ENCODE assay signal across 1 cellular context in the genomic region with DNA sequence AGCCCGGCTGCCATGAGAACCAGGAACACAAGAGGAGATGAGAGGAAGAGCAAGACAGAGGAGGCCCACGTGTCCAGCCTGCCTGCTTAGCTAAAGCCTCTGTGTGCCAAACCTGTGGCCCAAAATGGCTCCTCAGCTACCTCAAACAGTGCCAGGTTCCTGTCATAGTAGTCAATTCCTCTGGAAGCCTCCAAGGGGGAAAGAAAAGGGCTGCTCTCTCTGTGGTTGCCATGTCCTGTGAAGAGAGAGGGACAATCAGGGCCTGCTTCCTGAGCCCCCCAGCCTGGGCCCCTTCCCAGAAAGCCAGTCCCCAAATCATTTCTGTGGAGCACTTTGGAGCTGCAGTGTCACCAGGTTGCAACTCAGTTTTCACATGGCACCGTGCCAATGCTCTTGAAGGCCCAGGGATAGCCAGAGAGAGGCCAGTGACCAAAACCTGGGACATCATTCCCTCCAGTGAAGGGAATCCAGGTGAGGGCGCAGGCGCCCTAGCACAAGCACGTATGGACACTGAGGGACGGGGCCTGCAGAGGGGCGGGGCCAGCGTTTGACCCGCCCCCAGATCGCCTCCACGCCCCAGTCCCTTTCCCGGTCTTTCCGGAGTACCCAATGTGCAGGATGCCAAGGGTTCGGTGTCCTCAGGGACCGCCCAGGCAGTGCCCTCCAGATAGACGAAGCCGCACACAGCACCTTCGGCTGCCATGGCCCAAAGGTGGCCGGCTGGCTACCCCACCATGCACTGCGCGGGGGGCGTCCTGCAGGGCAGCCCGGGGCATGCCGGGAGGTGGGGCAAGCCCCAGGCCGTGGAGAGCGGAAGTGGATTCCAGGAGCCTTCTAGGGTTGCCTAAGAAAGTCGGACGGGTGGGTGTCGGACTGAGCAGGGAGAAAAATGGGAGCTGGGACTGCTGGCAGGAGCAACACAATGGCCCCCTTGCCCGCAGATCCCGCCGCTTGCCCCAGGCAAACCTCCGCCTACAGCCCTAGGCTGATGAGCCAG.
TF ChIP-seq lines count a peak whose summit lies in the region.

No MANE protein-coding gene starts in this region.

TF ChIP-seq in K562, 482 proteins besides CTCF, POLR2A, EP300 and RAD21:
- TF ChIP-seq ATF1 (CRISPR knock-in tag; IDR thresholded peaks at IDR 0.05) (no peak), ATF1 (tag; IDR thresholded peaks at IDR 0.05) (no peak), DMBX1 (CRISPR knock-in tag; IDR thresholded peaks at IDR 0.05; ENCODE audit: borderline replicate concordance) (no peak), ZEB2 (IDR thresholded peaks at IDR 0.05) (no peak), NFIX (CRISPR knock-in tag; IDR thresholded peaks at IDR 0.05; ENCODE audit: low read depth) (peak; percentile 11; the same call in 1 of the 2 replicates), POLR3G (IDR thresholded peaks at IDR 0.05; ENCODE audit: extremely low read depth, insufficient read length, insufficient replicate concordance) (no peak), POLR2G (IDR thresholded peaks at IDR 0.05; ENCODE audit: low read depth, low read length) (peak; percentile 61; the same call in 1 of the 2 replicates), ELF2 (CRISPR knock-in tag; IDR thresholded peaks at IDR 0.05) (no peak), POLR2B (IDR thresholded peaks at IDR 0.05; ENCODE audit: low read depth, partially characterized antibody) (peak; percentile 22), NFIC (IDR thresholded peaks at IDR 0.05) (peak; percentile 93), MTA2 (IDR thresholded peaks at IDR 0.05; ENCODE audit: low read depth) (no peak), PHTF2 (CRISPR knock-in tag; IDR thresholded peaks at IDR 0.05) (no peak), RBFOX2 (IDR thresholded peaks at IDR 0.05; ENCODE audit: low read depth, low read length) (peak; percentile 56), ZNF707 (CRISPR knock-in tag; conservative IDR thresholded peaks at IDR 0.05) (no peak)
- TF ChIP-seq, protein P1, sequence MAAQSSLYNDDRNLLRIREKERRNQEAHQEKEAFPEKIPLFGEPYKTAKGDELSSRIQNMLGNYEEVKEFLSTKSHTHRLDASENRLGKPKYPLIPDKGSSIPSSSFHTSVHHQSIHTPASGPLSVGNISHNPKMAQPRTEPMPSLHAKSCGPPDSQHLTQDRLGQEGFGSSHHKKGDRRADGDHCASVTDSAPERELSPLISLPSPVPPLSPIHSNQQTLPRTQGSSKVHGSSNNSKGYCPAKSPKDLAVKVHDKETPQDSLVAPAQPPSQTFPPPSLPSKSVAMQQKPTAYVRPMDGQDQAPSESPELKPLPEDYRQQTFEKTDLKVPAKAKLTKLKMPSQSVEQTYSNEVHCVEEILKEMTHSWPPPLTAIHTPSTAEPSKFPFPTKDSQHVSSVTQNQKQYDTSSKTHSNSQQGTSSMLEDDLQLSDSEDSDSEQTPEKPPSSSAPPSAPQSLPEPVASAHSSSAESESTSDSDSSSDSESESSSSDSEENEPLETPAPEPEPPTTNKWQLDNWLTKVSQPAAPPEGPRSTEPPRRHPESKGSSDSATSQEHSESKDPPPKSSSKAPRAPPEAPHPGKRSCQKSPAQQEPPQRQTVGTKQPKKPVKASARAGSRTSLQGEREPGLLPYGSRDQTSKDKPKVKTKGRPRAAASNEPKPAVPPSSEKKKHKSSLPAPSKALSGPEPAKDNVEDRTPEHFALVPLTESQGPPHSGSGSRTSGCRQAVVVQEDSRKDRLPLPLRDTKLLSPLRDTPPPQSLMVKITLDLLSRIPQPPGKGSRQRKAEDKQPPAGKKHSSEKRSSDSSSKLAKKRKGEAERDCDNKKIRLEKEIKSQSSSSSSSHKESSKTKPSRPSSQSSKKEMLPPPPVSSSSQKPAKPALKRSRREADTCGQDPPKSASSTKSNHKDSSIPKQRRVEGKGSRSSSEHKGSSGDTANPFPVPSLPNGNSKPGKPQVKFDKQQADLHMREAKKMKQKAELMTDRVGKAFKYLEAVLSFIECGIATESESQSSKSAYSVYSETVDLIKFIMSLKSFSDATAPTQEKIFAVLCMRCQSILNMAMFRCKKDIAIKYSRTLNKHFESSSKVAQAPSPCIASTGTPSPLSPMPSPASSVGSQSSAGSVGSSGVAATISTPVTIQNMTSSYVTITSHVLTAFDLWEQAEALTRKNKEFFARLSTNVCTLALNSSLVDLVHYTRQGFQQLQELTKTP (IDR thresholded peaks at IDR 0.05; ENCODE audit: low read depth in 1 of 2, partially characterized antibody in 2 of 2) = no peak
- TF ChIP-seq, protein P2, sequence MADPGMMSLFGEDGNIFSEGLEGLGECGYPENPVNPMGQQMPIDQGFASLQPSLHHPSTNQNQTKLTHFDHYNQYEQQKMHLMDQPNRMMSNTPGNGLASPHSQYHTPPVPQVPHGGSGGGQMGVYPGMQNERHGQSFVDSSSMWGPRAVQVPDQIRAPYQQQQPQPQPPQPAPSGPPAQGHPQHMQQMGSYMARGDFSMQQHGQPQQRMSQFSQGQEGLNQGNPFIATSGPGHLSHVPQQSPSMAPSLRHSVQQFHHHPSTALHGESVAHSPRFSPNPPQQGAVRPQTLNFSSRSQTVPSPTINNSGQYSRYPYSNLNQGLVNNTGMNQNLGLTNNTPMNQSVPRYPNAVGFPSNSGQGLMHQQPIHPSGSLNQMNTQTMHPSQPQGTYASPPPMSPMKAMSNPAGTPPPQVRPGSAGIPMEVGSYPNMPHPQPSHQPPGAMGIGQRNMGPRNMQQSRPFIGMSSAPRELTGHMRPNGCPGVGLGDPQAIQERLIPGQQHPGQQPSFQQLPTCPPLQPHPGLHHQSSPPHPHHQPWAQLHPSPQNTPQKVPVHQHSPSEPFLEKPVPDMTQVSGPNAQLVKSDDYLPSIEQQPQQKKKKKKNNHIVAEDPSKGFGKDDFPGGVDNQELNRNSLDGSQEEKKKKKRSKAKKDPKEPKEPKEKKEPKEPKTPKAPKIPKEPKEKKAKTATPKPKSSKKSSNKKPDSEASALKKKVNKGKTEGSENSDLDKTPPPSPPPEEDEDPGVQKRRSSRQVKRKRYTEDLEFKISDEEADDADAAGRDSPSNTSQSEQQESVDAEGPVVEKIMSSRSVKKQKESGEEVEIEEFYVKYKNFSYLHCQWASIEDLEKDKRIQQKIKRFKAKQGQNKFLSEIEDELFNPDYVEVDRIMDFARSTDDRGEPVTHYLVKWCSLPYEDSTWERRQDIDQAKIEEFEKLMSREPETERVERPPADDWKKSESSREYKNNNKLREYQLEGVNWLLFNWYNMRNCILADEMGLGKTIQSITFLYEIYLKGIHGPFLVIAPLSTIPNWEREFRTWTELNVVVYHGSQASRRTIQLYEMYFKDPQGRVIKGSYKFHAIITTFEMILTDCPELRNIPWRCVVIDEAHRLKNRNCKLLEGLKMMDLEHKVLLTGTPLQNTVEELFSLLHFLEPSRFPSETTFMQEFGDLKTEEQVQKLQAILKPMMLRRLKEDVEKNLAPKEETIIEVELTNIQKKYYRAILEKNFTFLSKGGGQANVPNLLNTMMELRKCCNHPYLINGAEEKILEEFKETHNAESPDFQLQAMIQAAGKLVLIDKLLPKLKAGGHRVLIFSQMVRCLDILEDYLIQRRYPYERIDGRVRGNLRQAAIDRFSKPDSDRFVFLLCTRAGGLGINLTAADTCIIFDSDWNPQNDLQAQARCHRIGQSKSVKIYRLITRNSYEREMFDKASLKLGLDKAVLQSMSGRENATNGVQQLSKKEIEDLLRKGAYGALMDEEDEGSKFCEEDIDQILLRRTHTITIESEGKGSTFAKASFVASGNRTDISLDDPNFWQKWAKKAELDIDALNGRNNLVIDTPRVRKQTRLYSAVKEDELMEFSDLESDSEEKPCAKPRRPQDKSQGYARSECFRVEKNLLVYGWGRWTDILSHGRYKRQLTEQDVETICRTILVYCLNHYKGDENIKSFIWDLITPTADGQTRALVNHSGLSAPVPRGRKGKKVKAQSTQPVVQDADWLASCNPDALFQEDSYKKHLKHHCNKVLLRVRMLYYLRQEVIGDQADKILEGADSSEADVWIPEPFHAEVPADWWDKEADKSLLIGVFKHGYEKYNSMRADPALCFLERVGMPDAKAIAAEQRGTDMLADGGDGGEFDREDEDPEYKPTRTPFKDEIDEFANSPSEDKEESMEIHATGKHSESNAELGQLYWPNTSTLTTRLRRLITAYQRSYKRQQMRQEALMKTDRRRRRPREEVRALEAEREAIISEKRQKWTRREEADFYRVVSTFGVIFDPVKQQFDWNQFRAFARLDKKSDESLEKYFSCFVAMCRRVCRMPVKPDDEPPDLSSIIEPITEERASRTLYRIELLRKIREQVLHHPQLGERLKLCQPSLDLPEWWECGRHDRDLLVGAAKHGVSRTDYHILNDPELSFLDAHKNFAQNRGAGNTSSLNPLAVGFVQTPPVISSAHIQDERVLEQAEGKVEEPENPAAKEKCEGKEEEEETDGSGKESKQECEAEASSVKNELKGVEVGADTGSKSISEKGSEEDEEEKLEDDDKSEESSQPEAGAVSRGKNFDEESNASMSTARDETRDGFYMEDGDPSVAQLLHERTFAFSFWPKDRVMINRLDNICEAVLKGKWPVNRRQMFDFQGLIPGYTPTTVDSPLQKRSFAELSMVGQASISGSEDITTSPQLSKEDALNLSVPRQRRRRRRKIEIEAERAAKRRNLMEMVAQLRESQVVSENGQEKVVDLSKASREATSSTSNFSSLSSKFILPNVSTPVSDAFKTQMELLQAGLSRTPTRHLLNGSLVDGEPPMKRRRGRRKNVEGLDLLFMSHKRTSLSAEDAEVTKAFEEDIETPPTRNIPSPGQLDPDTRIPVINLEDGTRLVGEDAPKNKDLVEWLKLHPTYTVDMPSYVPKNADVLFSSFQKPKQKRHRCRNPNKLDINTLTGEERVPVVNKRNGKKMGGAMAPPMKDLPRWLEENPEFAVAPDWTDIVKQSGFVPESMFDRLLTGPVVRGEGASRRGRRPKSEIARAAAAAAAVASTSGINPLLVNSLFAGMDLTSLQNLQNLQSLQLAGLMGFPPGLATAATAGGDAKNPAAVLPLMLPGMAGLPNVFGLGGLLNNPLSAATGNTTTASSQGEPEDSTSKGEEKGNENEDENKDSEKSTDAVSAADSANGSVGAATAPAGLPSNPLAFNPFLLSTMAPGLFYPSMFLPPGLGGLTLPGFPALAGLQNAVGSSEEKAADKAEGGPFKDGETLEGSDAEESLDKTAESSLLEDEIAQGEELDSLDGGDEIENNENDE (IDR thresholded peaks at IDR 0.05; ENCODE audit: low read depth, low read length) = no peak
- TF ChIP-seq, protein P3, sequence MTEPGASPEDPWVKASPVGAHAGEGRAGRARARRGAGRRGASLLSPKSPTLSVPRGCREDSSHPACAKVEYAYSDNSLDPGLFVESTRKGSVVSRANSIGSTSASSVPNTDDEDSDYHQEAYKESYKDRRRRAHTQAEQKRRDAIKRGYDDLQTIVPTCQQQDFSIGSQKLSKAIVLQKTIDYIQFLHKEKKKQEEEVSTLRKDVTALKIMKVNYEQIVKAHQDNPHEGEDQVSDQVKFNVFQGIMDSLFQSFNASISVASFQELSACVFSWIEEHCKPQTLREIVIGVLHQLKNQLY (CRISPR knock-in tag; conservative IDR thresholded peaks at IDR 0.05) = no peak
- TF ChIP-seq, protein P4, sequence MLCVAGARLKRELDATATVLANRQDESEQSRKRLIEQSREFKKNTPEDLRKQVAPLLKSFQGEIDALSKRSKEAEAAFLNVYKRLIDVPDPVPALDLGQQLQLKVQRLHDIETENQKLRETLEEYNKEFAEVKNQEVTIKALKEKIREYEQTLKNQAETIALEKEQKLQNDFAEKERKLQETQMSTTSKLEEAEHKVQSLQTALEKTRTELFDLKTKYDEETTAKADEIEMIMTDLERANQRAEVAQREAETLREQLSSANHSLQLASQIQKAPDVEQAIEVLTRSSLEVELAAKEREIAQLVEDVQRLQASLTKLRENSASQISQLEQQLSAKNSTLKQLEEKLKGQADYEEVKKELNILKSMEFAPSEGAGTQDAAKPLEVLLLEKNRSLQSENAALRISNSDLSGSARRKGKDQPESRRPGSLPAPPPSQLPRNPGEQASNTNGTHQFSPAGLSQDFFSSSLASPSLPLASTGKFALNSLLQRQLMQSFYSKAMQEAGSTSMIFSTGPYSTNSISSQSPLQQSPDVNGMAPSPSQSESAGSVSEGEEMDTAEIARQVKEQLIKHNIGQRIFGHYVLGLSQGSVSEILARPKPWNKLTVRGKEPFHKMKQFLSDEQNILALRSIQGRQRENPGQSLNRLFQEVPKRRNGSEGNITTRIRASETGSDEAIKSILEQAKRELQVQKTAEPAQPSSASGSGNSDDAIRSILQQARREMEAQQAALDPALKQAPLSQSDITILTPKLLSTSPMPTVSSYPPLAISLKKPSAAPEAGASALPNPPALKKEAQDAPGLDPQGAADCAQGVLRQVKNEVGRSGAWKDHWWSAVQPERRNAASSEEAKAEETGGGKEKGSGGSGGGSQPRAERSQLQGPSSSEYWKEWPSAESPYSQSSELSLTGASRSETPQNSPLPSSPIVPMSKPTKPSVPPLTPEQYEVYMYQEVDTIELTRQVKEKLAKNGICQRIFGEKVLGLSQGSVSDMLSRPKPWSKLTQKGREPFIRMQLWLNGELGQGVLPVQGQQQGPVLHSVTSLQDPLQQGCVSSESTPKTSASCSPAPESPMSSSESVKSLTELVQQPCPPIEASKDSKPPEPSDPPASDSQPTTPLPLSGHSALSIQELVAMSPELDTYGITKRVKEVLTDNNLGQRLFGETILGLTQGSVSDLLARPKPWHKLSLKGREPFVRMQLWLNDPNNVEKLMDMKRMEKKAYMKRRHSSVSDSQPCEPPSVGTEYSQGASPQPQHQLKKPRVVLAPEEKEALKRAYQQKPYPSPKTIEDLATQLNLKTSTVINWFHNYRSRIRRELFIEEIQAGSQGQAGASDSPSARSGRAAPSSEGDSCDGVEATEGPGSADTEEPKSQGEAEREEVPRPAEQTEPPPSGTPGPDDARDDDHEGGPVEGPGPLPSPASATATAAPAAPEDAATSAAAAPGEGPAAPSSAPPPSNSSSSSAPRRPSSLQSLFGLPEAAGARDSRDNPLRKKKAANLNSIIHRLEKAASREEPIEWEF (CRISPR knock-in tag; IDR thresholded peaks at IDR 0.05) = no peak
- TF ChIP-seq, protein P5, sequence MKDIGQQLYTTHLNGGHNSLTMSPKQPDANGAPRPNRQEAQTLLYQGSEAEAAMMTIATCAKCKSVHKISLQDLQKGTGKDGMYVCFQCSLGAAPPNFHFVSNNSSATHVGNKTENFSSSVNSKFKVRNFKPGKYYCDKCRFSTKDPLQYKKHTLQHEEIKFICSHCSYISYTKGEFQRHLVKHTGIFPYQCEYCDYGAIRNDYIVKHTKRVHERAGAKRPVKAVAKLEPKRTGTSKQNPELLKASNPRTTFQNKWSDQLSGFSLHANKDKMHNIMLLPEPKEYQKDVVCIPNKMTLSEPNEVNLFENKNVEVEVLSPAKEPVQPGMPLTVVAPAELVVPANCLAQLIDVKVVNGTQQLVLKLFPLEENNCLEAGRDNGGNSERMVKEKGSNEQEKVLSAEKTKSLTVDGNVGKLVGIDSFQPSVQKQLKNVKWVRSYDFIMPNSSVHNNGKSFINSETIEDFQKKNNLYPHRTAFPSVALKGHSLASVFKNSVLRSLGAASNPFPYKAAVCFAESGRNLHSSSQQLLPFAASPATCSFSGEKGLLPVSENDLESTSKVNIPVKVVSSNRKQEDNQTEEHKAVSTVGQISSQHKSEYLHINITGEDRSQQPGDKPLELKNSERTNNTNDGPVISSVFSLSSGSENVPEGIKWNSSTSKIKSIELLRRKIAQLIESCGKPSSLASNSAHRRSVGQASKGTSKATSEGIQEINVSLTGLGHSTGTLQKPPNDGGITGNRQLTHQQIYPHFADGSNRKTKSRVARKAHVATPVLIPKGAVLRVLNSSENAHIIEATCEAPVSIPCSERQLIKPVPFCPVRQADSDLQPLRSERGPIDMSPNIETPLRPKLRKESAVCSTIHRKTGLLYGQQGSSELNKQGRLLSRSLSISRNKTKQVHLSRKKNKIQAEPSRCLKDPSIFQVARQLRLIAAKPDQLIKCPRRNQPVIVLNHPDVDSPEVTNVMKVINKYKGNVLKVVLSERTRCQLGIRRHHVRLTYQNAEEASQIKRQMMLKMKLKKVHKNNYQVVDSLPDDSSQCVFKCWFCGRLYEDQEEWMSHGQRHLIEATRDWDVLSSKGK (CRISPR knock-in tag; IDR thresholded peaks at IDR 0.05) = no peak
TF ChIP-seq in K562: peak in this region for 5.
